In the genomic region with DNA sequence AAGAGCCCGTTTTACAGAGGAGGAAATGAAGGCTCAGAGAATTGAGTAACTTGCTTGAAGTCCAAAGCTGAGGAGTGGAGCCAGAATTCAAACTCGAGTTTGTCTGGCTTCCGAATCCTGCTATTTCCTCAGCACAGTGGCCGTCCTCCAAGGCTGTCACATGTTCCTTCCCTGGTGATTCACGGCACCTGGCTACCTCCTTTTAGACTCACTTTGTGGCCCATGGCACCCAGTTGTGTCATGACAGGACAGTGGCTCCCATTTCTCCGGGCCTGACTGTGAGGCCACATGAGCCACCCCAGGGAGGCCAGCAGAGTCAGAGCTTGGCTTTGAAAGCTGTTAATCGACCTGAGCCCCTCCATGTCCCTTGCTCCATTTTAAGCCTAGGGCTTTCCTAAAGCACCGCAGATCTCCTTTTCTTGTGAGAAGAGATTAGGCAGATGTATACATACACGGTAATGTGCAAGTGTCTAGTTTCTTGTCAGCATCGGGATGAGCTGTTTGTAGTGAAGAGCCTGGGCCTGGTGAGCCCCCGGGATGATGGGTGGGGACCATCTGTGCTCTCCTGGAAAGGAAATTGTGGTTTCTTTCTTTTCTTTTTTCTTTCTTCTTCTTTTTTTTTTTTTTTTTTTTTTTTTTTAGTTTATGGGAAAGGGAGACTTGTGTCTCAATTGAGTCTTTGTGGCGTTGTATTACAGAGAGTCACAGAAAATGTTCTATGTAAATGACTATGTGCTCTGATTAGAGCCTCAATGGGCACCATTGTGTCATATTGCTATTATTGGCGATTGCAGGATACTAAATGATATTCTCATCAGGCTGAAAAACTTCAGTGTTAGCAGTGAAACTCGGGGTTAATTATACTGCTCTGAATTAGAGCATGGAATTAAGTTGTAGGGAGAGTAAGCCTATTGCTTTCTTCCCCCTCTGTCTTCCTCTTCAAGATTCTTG, we compare ENCODE assay signal across 11 cellular contexts. TPM values are rescaled to one million over a fixed set of nuclear protein-coding genes. Genes with fewer than 3 reads are reported as not detected.
DNase-seq lines count a peak whose midpoint lies in the region; ATAC-seq lines count a peak whose summit lies in the region.
"Had no signal": no experiment of that assay in that cellular context is flagged by ENCODE, and none has a peak within 500 bp of the region (broad histone marks: within the 10 kb centered on the region; RNA-seq: fewer than 3 reads in every experiment).

No MANE protein-coding gene starts in this region.

- ATAC-seq in activated T-helper 17 cell treated with anti-CD3 and anti-CD28 coated beads, Interleukin-2, amount 50 U/mL, for 72 hours (replicated peaks): peak; percentile 37
- ATAC-seq in left lobe of liver: peak; percentile 33

- no peak overlapping the region for H3K27ac Mint-ChIP-seq in T-helper 2 cell treated with Interferon-gamma antibody and Interleukin-4, amounts not matched to agents 5 μg/mL and 100 μg/mL, for 36 hours
- H3K27ac Mint-ChIP-seq in activated T-helper 17 cell treated with anti-CD3 and anti-CD28 coated beads, Interleukin-2, amount 50 U/mL, for 72 hours: peak overlapping the region; percentile 13
- H3K27ac Mint-ChIP-seq: activated B cell treated with CpG ODN at 0.5 μM for 24 hours, GM23338 had no signal

- no peaks in the 10 kb centered on the region for H3K27me3 Mint-ChIP-seq in T-helper 2 cell treated with Interferon-gamma antibody and Interleukin-4, amounts not matched to agents 5 μg/mL and 100 μg/mL, for 36 hours (ENCODE audit: low read depth)
- H3K27me3 Mint-ChIP-seq in activated T-helper 17 cell treated with anti-CD3 and anti-CD28 coated beads, Interleukin-2, amount 50 U/mL, for 72 hours: no peaks in the 10 kb centered on the region
- H3K27me3 Mint-ChIP-seq: activated B cell treated with CpG ODN at 0.5 μM for 24 hours had no signal

- H3K36me3 Mint-ChIP-seq in T-helper 2 cell treated with Interferon-gamma antibody and Interleukin-4, amounts not matched to agents 5 μg/mL and 100 μg/mL, for 36 hours (ENCODE audit: low read depth): peaks cover 39% of the 10 kb centered on the region
- H3K36me3 Mint-ChIP-seq in activated T-helper 17 cell treated with anti-CD3 and anti-CD28 coated beads, Interleukin-2, amount 50 U/mL, for 72 hours (ENCODE audit: low read depth): peaks cover 44% of the 10 kb centered on the region

- DNase-seq in T-helper 2 cell treated with Interferon-gamma antibody and Interleukin-4, amounts not matched to agents 5 μg/mL and 100 μg/mL, for 36 hours (ENCODE audit: low spot score): no peak
- DNase-seq in T-helper 2 cell (no peak), left lobe of liver (ENCODE audit: low spot score) (no peak), superior temporal gyrus (ENCODE audit: extremely low spot score) (peak; percentile 95), DMS 273 treated with DMSO at 0.1 percent for 48 hours (lab: John Stamatoyannopoulos, UW) (no peak), CD1c-positive myeloid dendritic cell (ENCODE audit: extremely low spot score) (no peak), mesenteric fat pad (ENCODE audit: low spot score) (no peak)
- DNase-seq: activated B cell treated with CpG ODN at 0.5 μM for 24 hours; stimulated activated naive CD4-positive, alpha-beta T cell had no signal

- H3K9me3 Mint-ChIP-seq in T-helper 2 cell treated with Interferon-gamma antibody and Interleukin-4, amounts not matched to agents 5 μg/mL and 100 μg/mL, for 36 hours: no peaks in the 10 kb centered on the region
- no peaks in the 10 kb centered on the region for H3K9me3 Mint-ChIP-seq in activated T-helper 17 cell treated with anti-CD3 and anti-CD28 coated beads, Interleukin-2, amount 50 U/mL, for 72 hours
- H3K9me3 Mint-ChIP-seq: activated B cell treated with CpG ODN at 0.5 μM for 24 hours, GM23338 had no signal

- peaks cover 62% of the 10 kb centered on the region for H3K4me1 Mint-ChIP-seq in T-helper 2 cell treated with Interferon-gamma antibody and Interleukin-4, amounts not matched to agents 5 μg/mL and 100 μg/mL, for 36 hours (ENCODE audit: low read depth)
- peaks cover 59% of the 10 kb centered on the region for H3K4me1 Mint-ChIP-seq in activated T-helper 17 cell treated with anti-CD3 and anti-CD28 coated beads, Interleukin-2, amount 50 U/mL, for 72 hours

- H3K4me3 Mint-ChIP-seq in T-helper 2 cell treated with Interferon-gamma antibody and Interleukin-4, amounts not matched to agents 5 μg/mL and 100 μg/mL, for 36 hours: peak overlapping the region; percentile 56
- peak overlapping the region; percentile 66 for H3K4me3 Mint-ChIP-seq in activated T-helper 17 cell treated with anti-CD3 and anti-CD28 coated beads, Interleukin-2, amount 50 U/mL, for 72 hours
- H3K4me3 Mint-ChIP-seq: activated B cell treated with CpG ODN at 0.5 μM for 24 hours, GM23338 had no signal

RNA-seq across cellular contexts. Expression of a gene that starts 54.8 kb away (rescaled TPM):
- total RNA-seq in activated T-helper 17 cell treated with anti-CD3 and anti-CD28 coated beads, Interleukin-2, amount 50 U/mL, for 72 hours: 10 to 100 TPM; 36.1 to 52.8 TPM
- 22.7 TPM for total RNA-seq in left lobe of liver
- total RNA-seq in mesenteric fat pad: 24.0 TPM
